In genomic region chr1:201704439-201704792, GRCh38 we compare ENCODE assay signal across 12 cellular contexts.
A peak's percentile ranks its signal among the peaks of the same experiment; 100 is the strongest.
DNase-seq lines count a peak whose midpoint lies in the region; ATAC-seq and TF ChIP-seq lines count a peak whose summit lies in the region.
"Had no signal": no experiment of that assay in that cellular context is flagged by ENCODE, and none has a peak within 500 bp of the region (broad histone marks: within the 10 kb centered on the region; RNA-seq: fewer than 3 reads in every experiment).

No MANE protein-coding gene starts in this region.

- peaks cover 56 to 81% of the 10 kb centered on the region in 2 experiments for H3K79me1 ChIP-seq in IMR-90 (ENCODE audit: low read depth in 1 of 2, low read length in 2 of 2)
- H3K79me1 ChIP-seq in H9 (ENCODE audit: insufficient read depth, low read depth, low read length, poor library complexity, severe bottlenecking) = no peaks in the 10 kb centered on the region

- no peaks in the 10 kb centered on the region for H3K9me3 ChIP-seq in IMR-90 (ENCODE audit: control insufficient read depth, insufficient read depth, low read length)
- no peaks in the 10 kb centered on the region for H3K9me3 ChIP-seq in adipocyte (ENCODE audit: control insufficient read depth, low read length)
- H3K9me3 ChIP-seq in neural cell (ENCODE audit: low read length) = no peaks in the 10 kb centered on the region
- peaks cover 4% of the 10 kb centered on the region for H3K9me3 ChIP-seq in H9 (ENCODE audit: control insufficient read depth, low read depth, low read length)
- H3K9me3 ChIP-seq: thyroid gland had no signal

- H2AK5ac ChIP-seq in IMR-90 (ENCODE audit: low read depth, low read length) (peak overlapping the region; percentile 77), H9 (ENCODE audit: insufficient read length, low read length) (no peak overlapping the region)

- CTCF ChIA-PET in IMR-90 (lab: Yijun Ruan, JAX) = interaction anchor here (1.0 to 2.5 kb wide), 3 partner anchors 89 to 160 kb away, joined by 3 to 15 read pairs (median 9); no protein-coding TSS in a partner anchor

- H2BK120ac ChIP-seq in IMR-90 (ENCODE audit: low read depth, low read length) (peak overlapping the region; percentile 77; the same call in 1 of the 2 replicates), H9 (ENCODE audit: low read depth, low read length, poor library complexity, severe bottlenecking) (no peak overlapping the region)

- H3K79me2 ChIP-seq in neural cell (replicated peaks; ENCODE audit: insufficient read depth, low read length) = peaks cover 74% of the 10 kb centered on the region
- H3K79me2 ChIP-seq in H9 (ENCODE audit: insufficient read depth, low read length) = no peaks in the 10 kb centered on the region

- H2BK5ac ChIP-seq in IMR-90 (ENCODE audit: low read depth, low read length, poor library complexity, severe bottlenecking) (no peak overlapping the region), H9 (ENCODE audit: insufficient read length, low read length) (no peak overlapping the region)

- in situ Hi-C loops in IMR-90 (cut with MboI; ENCODE audit: low sequenced_read_pairs) = no loop called here

- peak overlapping the region in 1 of 2 experiments; percentile 44; a peak in 1 of 4 replicates for H4K8ac ChIP-seq in IMR-90 (ENCODE audit: low read depth in 2 of 2, low read length in 2 of 2)
- no peak overlapping the region for H4K8ac ChIP-seq in H9 (replicated peaks; ENCODE audit: insufficient read length, low read depth, low read length)

- H3K4me3 ChIP-seq in IMR-90 (ENCODE audit: insufficient read depth, low read depth, low read length) (no peak overlapping the region), adipocyte (ENCODE audit: low read length) (no peak overlapping the region), neural cell (ENCODE audit: low read length) (peak overlapping the region; percentile 55)
- H3K4me3 ChIP-seq: coronary artery, thyroid gland had no signal

- H2BK15ac ChIP-seq in IMR-90 (ENCODE audit: low read depth, low read length) = peak overlapping the region; percentile 19; the same call in 1 of the 3 replicates
- no peak overlapping the region for H2BK15ac ChIP-seq in H9 (ENCODE audit: low read depth, low read length)

- H2BK20ac ChIP-seq in IMR-90 (ENCODE audit: low read depth, low read length) (peak overlapping the region; percentile 42; the same call in 1 of the 2 replicates), H9 (ENCODE audit: low read depth, low read length, poor library complexity, severe bottlenecking) (no peak overlapping the region)

- H3K18ac ChIP-seq in IMR-90 (ENCODE audit: low read depth, low read length) = no peak overlapping the region
- H3K18ac ChIP-seq in H9 (ENCODE audit: insufficient read length, low read depth, low read length) = no peak overlapping the region

- H3K27me3 ChIP-seq in IMR-90 (ENCODE audit: control insufficient read depth, insufficient read depth, low read length) (no peaks in the 10 kb centered on the region), adipocyte (replicated peaks; ENCODE audit: control insufficient read depth, insufficient read depth, low read length) (no peaks in the 10 kb centered on the region), neural cell (ENCODE audit: insufficient read depth, low read depth, low read length) (no peaks in the 10 kb centered on the region), H9 (ENCODE audit: insufficient read depth, low read length) (no peaks in the 10 kb centered on the region)
- H3K27me3 ChIP-seq: thyroid gland had no signal

- no peak for TF ChIP-seq POLR2A in IMR-90 (IDR thresholded peaks at IDR 0.05; ENCODE audit: low read depth, low read length)

- H3K4ac ChIP-seq in IMR-90 (ENCODE audit: low read depth, low read length) (peak overlapping the region; percentile 71), H9 (ENCODE audit: low read depth, low read length) (no peak overlapping the region)

- DNase-seq in IMR-90 (no peak), adipocyte (ENCODE audit: low read depth) (no peak), type B pancreatic cell (ENCODE audit: extremely low spot score, unreplicated experiment) (no peak), mucosa of gallbladder (ENCODE audit: low spot score) (no peak), H9 (no peak)

- H3T11ph ChIP-seq in H9 (ENCODE audit: low read length) = no peak overlapping the region

- no peak for ATAC-seq in IMR-90 (ENCODE audit: low read depth)
- no peak for ATAC-seq in GM21423 (IDR thresholded peaks at IDR 0.05; ENCODE audit: unreplicated experiment)

- H3K4me1 ChIP-seq in IMR-90 (ENCODE audit: control insufficient read depth, insufficient read depth, low read length) (peaks cover 22% of the 10 kb centered on the region), adipocyte (ENCODE audit: control insufficient read depth, insufficient read depth, low read length) (peaks cover 69% of the 10 kb centered on the region), H9 (ENCODE audit: insufficient read depth, low read length) (peaks cover 3% of the 10 kb centered on the region; the same call in 1 of the 2 replicates)

- no peak overlapping the region for H4K5ac ChIP-seq in IMR-90 (ENCODE audit: low read depth, low read length)
- H4K5ac ChIP-seq in H9 (ENCODE audit: insufficient read length, low read depth, low read length) = no peak overlapping the region

- H2AK9ac ChIP-seq in IMR-90 (replicated peaks; ENCODE audit: low read depth, low read length, poor library complexity) = peak overlapping the region; percentile 95

- intact Hi-C loops in IMR-90 (cut with micrococcal nuclease) = loop anchor here (1.0 to 2.0 kb wide), 3 partner anchors 56 to 173 kb away; no protein-coding TSS in a partner anchor

- dilution Hi-C loops in IMR-90 (cut with HindIII; ENCODE audit: low sequenced_read_pairs, unreplicated experiment) = no loop called here

- peaks cover 17% of the 10 kb centered on the region for H3K9me1 ChIP-seq in IMR-90 (ENCODE audit: insufficient read depth, low read length)

- no peak for TF ChIP-seq RAD21 in IMR-90 (IDR thresholded peaks at IDR 0.05; ENCODE audit: low read length)
- TF ChIP-seq RAD21 in neural cell (conservative IDR thresholded peaks at IDR 0.05) = no peak

- TF ChIP-seq CTCF in IMR-90 (conservative IDR thresholded peaks at IDR 0.05; ENCODE audit: low read depth, low read length) = no peak
- no peak for TF ChIP-seq CTCF in neural cell (IDR thresholded peaks at IDR 0.05; ENCODE audit: poor library complexity, severe bottlenecking)
- TF ChIP-seq CTCF in type B pancreatic cell (conservative IDR thresholded peaks at IDR 0.05) = peak; percentile 0
- TF ChIP-seq CTCF in H9 (conservative IDR thresholded peaks at IDR 0.05) = no peak; the same call in 2 of the 3 replicates

- no peak overlapping the region for H3K27ac ChIP-seq in IMR-90 (ENCODE audit: insufficient read depth, low read length)
- peak overlapping the region; percentile 78 for H3K27ac ChIP-seq in neural cell (ENCODE audit: low read length)
- H3K27ac ChIP-seq in H9 (ENCODE audit: insufficient read length, low read depth, low read length) = no peak overlapping the region

- no peaks in the 10 kb centered on the region for H3F3A ChIP-seq in neural cell (ENCODE audit: insufficient read depth, low read length, poor library complexity, severe bottlenecking)

- TF ChIP-seq EP300 in neural cell (conservative IDR thresholded peaks at IDR 0.05; ENCODE audit: poor library complexity, severe bottlenecking) = no peak

- H4K20me1 ChIP-seq in IMR-90 (ENCODE audit: insufficient read depth, low read length) (peaks cover 70% of the 10 kb centered on the region), neural cell (ENCODE audit: insufficient read depth) (peaks cover 6% of the 10 kb centered on the region), H9 (ENCODE audit: control insufficient read depth, insufficient read depth, insufficient read length) (no peaks in the 10 kb centered on the region)

- H3K36me3 Mint-ChIP-seq in type B pancreatic cell (peaks cover 3% of the 10 kb centered on the region), H9 (ENCODE audit: insufficient read depth in 1 of 3, low read depth in 3 of 3) (peaks cover 0 to 7% (median 2%) of the 10 kb centered on the region in 3 experiments; a peak in 4 of 7 replicates)
- H3K36me3 Mint-ChIP-seq: activated naive CD4-positive, alpha-beta T cell treated with anti-CD3 and anti-CD28 coated beads, Interleukin-2, amount 50 U/mL, for 24 hours; stimulated activated effector memory CD8-positive, alpha-beta T cell treated with anti-CD3 and anti-CD28 coated beads, Interleukin-12 subunit alpha, Interleukin-12 subunit beta, amount 100 ng/mL, for 72 hours had no signal

- WGBS in IMR-90 (ENCODE audit: extremely low coverage in 2 of 2, insufficient read length in 1 of 2), 2 experiments = no CpG with 5 or more reads among the region's 2 CpGs
- no CpG with 5 or more reads among the region's 2 CpGs for WGBS in H9 (ENCODE audit: extremely low coverage, insufficient read length, low lambda C conversion rate)

- no peaks in the 10 kb centered on the region for H3K27me3 Mint-ChIP-seq in type B pancreatic cell
- H3K27me3 Mint-ChIP-seq in H9 (ENCODE audit: low read depth) = peaks cover 10% of the 10 kb centered on the region
- H3K27me3 Mint-ChIP-seq: activated naive CD4-positive, alpha-beta T cell treated with anti-CD3 and anti-CD28 coated beads, Interleukin-2, amount 50 U/mL, for 24 hours had no signal

- H2BK12ac ChIP-seq in H9 (ENCODE audit: insufficient read length, low read depth, low read length) = no peak overlapping the region

- no peaks in the 10 kb centered on the region for H3K9me2 ChIP-seq in neural cell (ENCODE audit: insufficient read depth, low read length)

- H3K36me3 ChIP-seq in IMR-90 (ENCODE audit: control insufficient read depth, insufficient read depth, low read length) = peaks cover 4% of the 10 kb centered on the region; the same call in 1 of the 2 replicates
- no peaks in the 10 kb centered on the region for H3K36me3 ChIP-seq in adipocyte (ENCODE audit: control insufficient read depth, insufficient read depth, low read length, severe bottlenecking)
- H3K36me3 ChIP-seq in neural cell (ENCODE audit: insufficient read depth, low read length) = peaks cover 7% of the 10 kb centered on the region
- H3K36me3 ChIP-seq: thyroid gland had no signal

- H3K14ac ChIP-seq in IMR-90 (replicated peaks; ENCODE audit: low read depth, low read length) (peak overlapping the region; percentile 54; the same call in 1 of the 2 replicates), H9 (ENCODE audit: insufficient read depth, low read length) (no peak overlapping the region)

- POLR2A ChIA-PET in IMR-90 (lab: Charles Lee; ENCODE audit: unreplicated experiment) = interaction anchor here (0.6 kb wide), 1 partner anchor 111 kb away, joined by 3 read pairs; no protein-coding TSS in a partner anchor

- peak overlapping the region; percentile 42 for H3K23ac ChIP-seq in IMR-90 (ENCODE audit: low read depth, low read length)
- H3K23ac ChIP-seq in H9 (ENCODE audit: insufficient read length, low read depth, low read length) = no peak overlapping the region

- H3K4me3 Mint-ChIP-seq in type B pancreatic cell = no peak overlapping the region
- H3K4me3 Mint-ChIP-seq in H9 = no peak overlapping the region
- H3K4me3 Mint-ChIP-seq: activated naive CD4-positive, alpha-beta T cell treated with anti-CD3 and anti-CD28 coated beads, Interleukin-2, amount 50 U/mL, for 24 hours; memory B cell; stimulated activated effector memory CD8-positive, alpha-beta T cell treated with anti-CD3 and anti-CD28 coated beads, Interleukin-12 subunit alpha, Interleukin-12 subunit beta, amount 100 ng/mL, for 72 hours had no signal

- no peak overlapping the region for H3K56ac ChIP-seq in IMR-90 (ENCODE audit: extremely low read depth, insufficient read depth, low read length)
- no peak overlapping the region for H3K56ac ChIP-seq in H9 (ENCODE audit: insufficient read length, low read depth, low read length)

- H3K4me2 ChIP-seq in IMR-90 (ENCODE audit: low read depth, low read length) (no peak overlapping the region), neural cell (ENCODE audit: low read length) (peak overlapping the region; percentile 52), H9 (ENCODE audit: insufficient read depth, insufficient read length, low read length) (no peak overlapping the region)

- BruUV-seq in IMR-90 (replicated peaks; lab: Mats Ljungman, UMichigan) = no TSS peak

- no peaks in the 10 kb centered on the region for H3K23me2 ChIP-seq in H9 (ENCODE audit: insufficient read length, low read depth, low read length, poor library complexity, severe bottlenecking)

- H3K4me1 Mint-ChIP-seq in type B pancreatic cell (ENCODE audit: unreplicated experiment) (peaks cover 34% of the 10 kb centered on the region), H9 (peaks cover 9 to 16% of the 10 kb centered on the region in 2 experiments)
- H3K4me1 Mint-ChIP-seq: activated naive CD4-positive, alpha-beta T cell treated with anti-CD3 and anti-CD28 coated beads, Interleukin-2, amount 50 U/mL, for 24 hours; stimulated activated effector memory CD8-positive, alpha-beta T cell treated with anti-CD3 and anti-CD28 coated beads, Interleukin-12 subunit alpha, Interleukin-12 subunit beta, amount 100 ng/mL, for 72 hours had no signal

- peak overlapping the region; percentile 76 for H2AFZ ChIP-seq in IMR-90 (replicated peaks; ENCODE audit: low read length, poor library complexity)
- H2AFZ ChIP-seq in neural cell (ENCODE audit: low read depth, low read length) = no peak overlapping the region
- no peak overlapping the region for H2AFZ ChIP-seq in H9 (ENCODE audit: low read length)

- H3K9ac ChIP-seq in IMR-90 (ENCODE audit: low read depth, low read length) (no peak overlapping the region), adipocyte (ENCODE audit: low read length) (peak overlapping the region; percentile 79), neural cell (ENCODE audit: low read length) (peak overlapping the region; percentile 40), H9 (ENCODE audit: extremely low read depth, insufficient read length, low read length) (no peak overlapping the region)

- H3K27ac Mint-ChIP-seq in type B pancreatic cell (no peak overlapping the region), H9 (no peak overlapping the region; a peak in 1 of 7 replicates)
- H3K27ac Mint-ChIP-seq: activated naive CD4-positive, alpha-beta T cell treated with anti-CD3 and anti-CD28 coated beads, Interleukin-2, amount 50 U/mL, for 24 hours; memory B cell; stimulated activated effector memory CD8-positive, alpha-beta T cell treated with anti-CD3 and anti-CD28 coated beads, Interleukin-12 subunit alpha, Interleukin-12 subunit beta, amount 100 ng/mL, for 72 hours had no signal

- no peaks in the 10 kb centered on the region for H3K9me3 Mint-ChIP-seq in type B pancreatic cell
- peaks cover 10 to 11% of the 10 kb centered on the region in 2 experiments for H3K9me3 Mint-ChIP-seq in H9
- H3K9me3 Mint-ChIP-seq: activated naive CD4-positive, alpha-beta T cell treated with anti-CD3 and anti-CD28 coated beads, Interleukin-2, amount 50 U/mL, for 24 hours; stimulated activated effector memory CD8-positive, alpha-beta T cell treated with anti-CD3 and anti-CD28 coated beads, Interleukin-12 subunit alpha, Interleukin-12 subunit beta, amount 100 ng/mL, for 72 hours had no signal

- peak overlapping the region; percentile 66; the same call in 1 of the 2 replicates for H4K91ac ChIP-seq in IMR-90 (ENCODE audit: insufficient read depth, low read depth, low read length)
- H4K91ac ChIP-seq in H9 (ENCODE audit: insufficient read length, low read depth, low read length) = no peak overlapping the region

Comparison
In these comparisons a context has a peak if more than half of its experiments do, and no peak if none do; other contexts are left out.
1. H3K9ac ChIP-seq: peak in adipocyte (single experiment) and neural cell (single experiment); none in IMR-90 (single experiment) and H9 (single experiment).